Comparison of ENCODE assay signal across 27 cellular contexts in the genomic region with DNA sequence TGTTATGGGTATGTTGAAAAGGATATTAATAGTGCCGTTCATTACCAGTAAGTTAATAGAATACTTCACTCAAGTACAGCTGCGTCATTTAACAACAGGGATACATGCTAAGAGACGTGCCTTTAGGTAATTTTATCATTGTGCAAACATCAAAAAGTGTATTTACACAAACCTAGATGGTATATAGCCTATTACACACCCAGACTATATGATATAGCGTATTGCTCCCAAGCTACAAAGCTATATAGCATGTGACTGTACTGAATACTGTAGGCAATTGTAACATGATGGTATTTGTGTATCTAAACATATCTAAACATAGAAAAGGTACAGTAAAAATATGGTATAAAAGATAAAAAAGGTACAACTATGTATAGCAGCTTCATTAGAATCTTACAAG. TPM values are rescaled to one million over a fixed set of nuclear protein-coding genes. Genes with fewer than 3 reads are reported as not detected.
"Had no signal": no experiment of that assay in that cellular context is flagged by ENCODE, and none has a peak within 500 bp of the region (broad histone marks: within the 10 kb centered on the region; RNA-seq: fewer than 3 reads in every experiment).

No MANE protein-coding gene starts in this region.

- H3K9me3 ChIP-seq: neutrophil, ovary, psoas muscle, right lobe of liver, thoracic aorta, thyroid gland, tibial nerve, vagina had no signal

- H3K36me3 Mint-ChIP-seq: naive thymus-derived CD8-positive, alpha-beta T cell; natural killer cell treated with Interleukin-12 subunit alpha and Interleukin-12 subunit beta and Interleukin-15 and Interleukin-18, amount 100 ng/mL, for 72 hours; stimulated activated effector memory CD8-positive, alpha-beta T cell treated with anti-CD3 and anti-CD28 coated beads, Interleukin-12 subunit alpha, Interleukin-12 subunit beta, amount 100 ng/mL, for 72 hours; stimulated activated naive B cell treated with anti-CD40 and anti-IgM and Interleukin-4, amounts not matched to agents 10 μg/mL and 1 μg/mL and 100 μg/mL, for 72 hours had no signal

- H3K79me2 ChIP-seq: parathyroid adenoma had no signal

- H3K27me3 ChIP-seq: neutrophil, ovary, right lobe of liver, sigmoid colon, stomach, thyroid gland, tibial nerve, upper lobe of left lung, vagina had no signal

- H3K9ac ChIP-seq: parathyroid adenoma had no signal

- H3K4me3 Mint-ChIP-seq: naive thymus-derived CD8-positive, alpha-beta T cell; natural killer cell treated with Interleukin-12 subunit alpha and Interleukin-12 subunit beta and Interleukin-15 and Interleukin-18, amount 100 ng/mL, for 72 hours; nephron progenitor cell; stimulated activated effector memory CD8-positive, alpha-beta T cell treated with anti-CD3 and anti-CD28 coated beads, Interleukin-12 subunit alpha, Interleukin-12 subunit beta, amount 100 ng/mL, for 72 hours; stimulated activated naive B cell treated with anti-CD40 and anti-IgM and Interleukin-4, amounts not matched to agents 10 μg/mL and 1 μg/mL and 100 μg/mL, for 72 hours; stimulated activated naive CD8-positive, alpha-beta T cell treated with anti-CD3 and anti-CD28 coated beads, Interleukin-15, Interleukin-2, amounts not matched to agents 100 ng/mL and 50 ng/mL, for 24 hours had no signal

- DNase-seq: naive thymus-derived CD8-positive, alpha-beta T cell; nephron progenitor cell; occipital lobe; ovary; psoas muscle; right cardiac atrium; right lobe of liver; sigmoid colon; stimulated activated CD4-positive, alpha-beta T cell treated with anti-CD3 and anti-CD28 coated beads, Interleukin-15, amount 100 ng/mL, for 24 hours; stimulated activated CD4-positive, alpha-beta T cell treated with anti-CD3 and anti-CD28 coated beads, Interleukin-2, amount 100 ng/mL, for 24 hours; stimulated activated CD4-positive, alpha-beta T cell treated with anti-CD3 and anti-CD28 coated beads, Interleukin-2, amount 100 ng/mL, for 48 hours; stimulated activated CD4-positive, alpha-beta T cell treated with anti-CD3 and anti-CD28 coated beads, Interleukin-4, amount 100 ng/mL, for 24 hours; stimulated activated naive B cell treated with anti-CD40 and anti-IgM and Interleukin-4, amounts not matched to agents 10 μg/mL and 1 μg/mL and 100 μg/mL, for 72 hours; stimulated activated naive CD4-positive, alpha-beta T cell treated with Interleukin-2 at 50 U/mL for 16 hours; stomach; thyroid gland had no signal

- H3K4me3 ChIP-seq: ovary, psoas muscle, right lobe of liver, sigmoid colon, stomach, thoracic aorta, thyroid gland, tibial nerve, upper lobe of left lung, vagina had no signal

- FAIRE-seq: urothelium cell line had no signal

- H3K9me3 Mint-ChIP-seq: natural killer cell treated with Interleukin-12 subunit alpha and Interleukin-12 subunit beta and Interleukin-15 and Interleukin-18, amount 100 ng/mL, for 72 hours; stimulated activated naive CD8-positive, alpha-beta T cell treated with anti-CD3 and anti-CD28 coated beads, Interleukin-15, Interleukin-2, amounts not matched to agents 100 ng/mL and 50 ng/mL, for 24 hours had no signal

- H3K27me3 Mint-ChIP-seq: progenitor cell of endocrine pancreas; stimulated activated naive CD8-positive, alpha-beta T cell treated with anti-CD3 and anti-CD28 coated beads, Interleukin-15, Interleukin-2, amounts not matched to agents 100 ng/mL and 50 ng/mL, for 24 hours had no signal

- H3K4me1 Mint-ChIP-seq: naive thymus-derived CD8-positive, alpha-beta T cell; nephron progenitor cell; stimulated activated effector memory CD8-positive, alpha-beta T cell treated with anti-CD3 and anti-CD28 coated beads, Interleukin-12 subunit alpha, Interleukin-12 subunit beta, amount 100 ng/mL, for 72 hours; stimulated activated naive B cell treated with anti-CD40 and anti-IgM and Interleukin-4, amounts not matched to agents 10 μg/mL and 1 μg/mL and 100 μg/mL, for 72 hours had no signal

- H3K4me1 ChIP-seq: parathyroid adenoma, psoas muscle, right lobe of liver, stomach, tibial nerve, upper lobe of left lung, vagina had no signal

- H2AFZ ChIP-seq: parathyroid adenoma had no signal

- H3K27ac Mint-ChIP-seq: naive thymus-derived CD8-positive, alpha-beta T cell; natural killer cell treated with Interleukin-12 subunit alpha and Interleukin-12 subunit beta and Interleukin-15 and Interleukin-18, amount 100 ng/mL, for 72 hours; nephron progenitor cell; progenitor cell of endocrine pancreas; stimulated activated effector memory CD8-positive, alpha-beta T cell treated with anti-CD3 and anti-CD28 coated beads, Interleukin-12 subunit alpha, Interleukin-12 subunit beta, amount 100 ng/mL, for 72 hours; stimulated activated naive B cell treated with anti-CD40 and anti-IgM and Interleukin-4, amounts not matched to agents 10 μg/mL and 1 μg/mL and 100 μg/mL, for 72 hours; stimulated activated naive CD8-positive, alpha-beta T cell treated with anti-CD3 and anti-CD28 coated beads, Interleukin-15, Interleukin-2, amounts not matched to agents 100 ng/mL and 50 ng/mL, for 24 hours had no signal

- H3K27ac ChIP-seq: neutrophil, ovary, parathyroid adenoma, psoas muscle, right lobe of liver, sigmoid colon, stomach, thoracic aorta, thyroid gland, tibial nerve, upper lobe of left lung, vagina had no signal

- H3K36me3 ChIP-seq: neutrophil, ovary, right lobe of liver, sigmoid colon, stomach, thoracic aorta, thyroid gland, tibial nerve, upper lobe of left lung, vagina had no signal

- ATAC-seq: naive thymus-derived CD8-positive, alpha-beta T cell; natural killer cell treated with Interleukin-12 subunit alpha and Interleukin-12 subunit beta and Interleukin-15 and Interleukin-18, amount 100 ng/mL, for 72 hours; stimulated activated effector memory CD8-positive, alpha-beta T cell treated with anti-CD3 and anti-CD28 coated beads, Interleukin-12 subunit alpha, Interleukin-12 subunit beta, amount 100 ng/mL, for 72 hours had no signal

RNA-seq across cellular contexts. Expression of a gene that starts 11.1 kb away (rescaled TPM):
- total RNA-seq: naive thymus-derived CD8-positive, alpha-beta T cell had no signal
- polyA plus RNA-seq: naive thymus-derived CD8-positive, alpha-beta T cell had no signal
